1 cellular context compared by ENCODE assay signal in genomic region chr2:218813771-218814460, GRCh38.
TF ChIP-seq lines count a peak whose summit lies in the region.

No MANE protein-coding gene starts in this region.

TF ChIP-seq in K562, 482 proteins besides CTCF, POLR2A, EP300 and RAD21:
- TF ChIP-seq EGR1 (conservative IDR thresholded peaks at IDR 0.05) (0 out of 2 replicates have a peak, but pooled peaks have one; percentile 8), ZBED1 (IDR thresholded peaks at IDR 0.05) (no peak)
TF ChIP-seq in K562: peak in this region for 1.
